ENCODE assay signal across 16 cellular contexts in the genomic region with DNA sequence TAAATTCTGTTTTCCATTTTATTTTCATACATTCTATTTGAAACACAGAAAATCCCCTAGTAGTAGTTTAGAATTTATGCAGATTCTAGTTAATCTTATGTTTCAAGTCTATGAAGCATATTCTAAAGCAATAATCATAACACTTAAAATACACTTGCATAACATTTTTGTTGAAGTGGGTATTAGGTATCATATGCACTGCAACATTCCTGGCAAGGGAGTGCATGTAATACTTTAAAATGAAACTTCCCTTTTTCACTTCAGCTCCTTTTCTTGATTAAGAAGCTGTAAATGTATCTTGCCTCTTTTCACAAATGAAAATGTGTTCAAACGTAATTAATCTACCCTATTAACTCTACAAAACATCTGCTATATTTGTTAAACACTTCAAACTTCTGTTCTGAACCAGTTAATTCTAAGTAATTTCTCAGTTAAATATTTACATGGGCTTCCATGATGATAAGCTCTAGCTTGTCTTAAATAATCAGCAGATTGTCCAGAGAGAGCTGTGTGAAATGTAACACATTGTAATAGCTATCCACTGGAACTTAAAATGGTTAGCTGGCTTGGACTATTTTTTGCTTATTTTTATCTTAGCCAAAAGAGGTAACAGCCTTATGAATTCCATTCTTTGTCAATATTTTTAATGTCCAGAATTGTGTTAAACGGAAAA.
A peak's percentile ranks its signal among the peaks of the same experiment; 100 is the strongest.
DNase-seq lines count a peak whose midpoint lies in the region; ATAC-seq and TF ChIP-seq lines count a peak whose summit lies in the region.
"Had no signal": no experiment of that assay in that cellular context is flagged by ENCODE, and none has a peak within 500 bp of the region (broad histone marks: within the 10 kb centered on the region; RNA-seq: fewer than 3 reads in every experiment).

No MANE protein-coding gene starts in this region.

- peaks cover 16% of the 10 kb centered on the region for H3K4me1 ChIP-seq in body of pancreas
- H3K4me1 ChIP-seq: Peyer's patch had no signal

- H3K4me3 Mint-ChIP-seq in type B pancreatic cell = no peak overlapping the region
- H3K4me3 Mint-ChIP-seq: CD8-positive, alpha-beta memory T cell; T-helper 1 cell treated with Interleukin-12 subunit alpha and Interleukin-12 subunit beta and Interleukin-4 antibody, amounts not matched to agents 30 μg/mL and 1 μg/mL, for 36 hours had no signal

- intact Hi-C loops in body of pancreas (cut with DNase I) = no loop called here

- H3K27ac ChIP-seq in body of pancreas = no peak overlapping the region
- H3K27ac ChIP-seq: Peyer's patch had no signal

- H3K4me1 Mint-ChIP-seq in type B pancreatic cell (ENCODE audit: unreplicated experiment) = no peaks in the 10 kb centered on the region
- H3K4me1 Mint-ChIP-seq: CD8-positive, alpha-beta memory T cell had no signal

- H3K27ac Mint-ChIP-seq in type B pancreatic cell = peak overlapping the region; percentile 48
- H3K27ac Mint-ChIP-seq: CD8-positive, alpha-beta memory T cell; T-helper 1 cell treated with Interleukin-12 subunit alpha and Interleukin-12 subunit beta and Interleukin-4 antibody, amounts not matched to agents 30 μg/mL and 1 μg/mL, for 36 hours had no signal

- 10 to 13% methylated on average over 2 of the region's 2 CpGs for WGBS in body of pancreas, 2 donors

- peaks cover 14% of the 10 kb centered on the region for H3K27me3 Mint-ChIP-seq in type B pancreatic cell
- H3K27me3 Mint-ChIP-seq: CD8-positive, alpha-beta memory T cell had no signal

- H3K27me3 ChIP-seq in body of pancreas = no peaks in the 10 kb centered on the region
- H3K27me3 ChIP-seq: Peyer's patch had no signal

- peak; percentile 8 for DNase-seq in NOMO-1 treated with DMSO at 0.1 percent for 48 hours (lab: John Stamatoyannopoulos, UW; ENCODE audit: unreplicated experiment)
- DNase-seq in NOMO-1 treated with dmso at 0.1 percent for 144 hours (lab: John Stamatoyannopoulos, UW; ENCODE audit: unreplicated experiment) = no peak
- peak; percentile 86 for DNase-seq in NCI-H524 treated with DMSO at 0.1 percent for 48 hours (lab: John Stamatoyannopoulos, UW)
- DNase-seq in body of pancreas = no peak
- no peak for DNase-seq in type B pancreatic cell (ENCODE audit: extremely low spot score, unreplicated experiment)
- no peak for DNase-seq in activated naive CD4-positive, alpha-beta T cell treated with Interleukin-2 at 50 U/mL for 16 hours
- no peak for DNase-seq in activated CD4-positive, alpha-beta T cell treated with anti-CD3 and anti-CD28 coated beads for 1 hour
- no peak for DNase-seq in 8988T
- DNase-seq: CD8-positive, alpha-beta memory T cell; KBM-7; NCI-H1417 treated with DMSO at 0.1 percent for 48 hours; NCI-H2029 treated with DMSO at 0.1 percent for 48 hours; NK-92 treated with Interleukin-12 subunit alpha and Interleukin-12 subunit beta, amount 100 ng/mL, for 24 hours; Peyer's patch; SHP77 had no signal

- no peaks in the 10 kb centered on the region for H3K9me3 Mint-ChIP-seq in type B pancreatic cell
- H3K9me3 Mint-ChIP-seq: T-helper 1 cell treated with Interleukin-12 subunit alpha and Interleukin-12 subunit beta and Interleukin-4 antibody, amounts not matched to agents 30 μg/mL and 1 μg/mL, for 36 hours had no signal

- TF ChIP-seq POLR2A in body of pancreas (IDR thresholded peaks at IDR 0.05) = no peak

- H3K36me3 Mint-ChIP-seq in type B pancreatic cell = no peaks in the 10 kb centered on the region
- H3K36me3 Mint-ChIP-seq: CD8-positive, alpha-beta memory T cell had no signal

- TF ChIP-seq CTCF in body of pancreas (IDR thresholded peaks at IDR 0.05) = no peak
- TF ChIP-seq CTCF in type B pancreatic cell (conservative IDR thresholded peaks at IDR 0.05) = no peak

- no peaks in the 10 kb centered on the region for H3K9me3 ChIP-seq in body of pancreas
- H3K9me3 ChIP-seq: Peyer's patch had no signal

- ATAC-seq in body of pancreas = peak; percentile 53

- H3K4me3 ChIP-seq in body of pancreas = no peak overlapping the region
- H3K4me3 ChIP-seq: Peyer's patch had no signal

- H3K36me3 ChIP-seq in body of pancreas (replicated peaks in 1 of 2; ENCODE audit: insufficient read depth in 1 of 2, low read depth in 2 of 2) = no peaks in the 10 kb centered on the region
- H3K36me3 ChIP-seq: Peyer's patch had no signal

Comparison
In these comparisons a context has a peak if more than half of its experiments do, and no peak if none do; other contexts are left out.
1. DNase-seq: peak in NOMO-1 treated with DMSO at 0.1 percent for 48 hours (single experiment) and NCI-H524 treated with DMSO at 0.1 percent for 48 hours (single experiment); none in NOMO-1 treated with dmso at 0.1 percent for 144 hours (single experiment), body of pancreas (0 of 4), type B pancreatic cell (single experiment), activated naive CD4-positive, alpha-beta T cell treated with Interleukin-2 at 50 U/mL for 16 hours (single experiment), activated CD4-positive, alpha-beta T cell treated with anti-CD3 and anti-CD28 coated beads for 1 hour (single experiment) and 8988T (single experiment).